25 cellular contexts compared by ENCODE assay signal in the genomic region with DNA sequence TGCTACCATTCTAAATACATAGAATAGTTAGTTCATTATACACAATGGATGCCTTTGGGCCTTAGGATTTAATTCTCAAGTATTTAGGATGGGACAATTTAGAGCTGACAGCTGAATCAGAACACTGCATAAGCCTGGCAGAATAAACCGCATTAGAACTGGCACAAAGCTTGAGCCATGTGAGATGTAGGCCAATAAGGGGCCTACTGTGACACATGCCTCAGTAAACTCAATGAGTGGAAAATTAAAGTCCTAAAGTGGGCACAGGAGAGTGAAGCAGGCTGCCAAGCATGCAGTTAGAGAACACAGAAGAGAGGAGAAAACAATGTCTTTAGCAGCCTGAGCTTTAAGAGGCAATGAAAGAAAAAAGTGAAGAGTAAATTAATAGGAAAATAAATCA. TPM values are rescaled to one million over a fixed set of nuclear protein-coding genes. Genes with fewer than 3 reads are reported as not detected.
DNase-seq lines count a peak whose midpoint lies in the region; ATAC-seq and TF ChIP-seq lines count a peak whose summit lies in the region.
"Had no signal": no experiment of that assay in that cellular context is flagged by ENCODE, and none has a peak within 500 bp of the region (broad histone marks: within the 10 kb centered on the region; RNA-seq: fewer than 3 reads in every experiment).

No MANE protein-coding gene starts in this region.

- no peak for ATAC-seq in GM21526 (IDR thresholded peaks at IDR 0.05; ENCODE audit: low FRiP score, unreplicated experiment)
- ATAC-seq: A549, GM23338, Right ventricle myocardium inferior had no signal

- POLR2A ChIA-PET in activated CD4-positive, alpha-beta memory T cell treated with anti-CD3 and anti-CD28 coated beads for 36 hours (lab: Charles Lee): no interaction called here

- in situ Hi-C loops in mammary epithelial cell (cut with MboI; ENCODE audit: low sequenced_read_pairs in 2 of 2): no loop called here

- no peak overlapping the region for H3K27ac Mint-ChIP-seq in activated CD4-positive, alpha-beta memory T cell treated with anti-CD3 and anti-CD28 coated beads for 36 hours
- H3K27ac Mint-ChIP-seq: GM23338 had no signal

- peaks cover 14% of the 10 kb centered on the region for H3K36me3 ChIP-seq in mammary epithelial cell (ENCODE audit: insufficient read depth, low read length)

- H3K36me3 Mint-ChIP-seq in activated CD4-positive, alpha-beta memory T cell treated with anti-CD3 and anti-CD28 coated beads for 36 hours: peaks cover 77% of the 10 kb centered on the region

- TF ChIP-seq CTCF in mammary epithelial cell (conservative IDR thresholded peaks at IDR 0.05 in 1 of 2, IDR thresholded peaks at IDR 0.05 in 1 of 2; ENCODE audit: extremely low read depth in 1 of 2, insufficient read depth in 1 of 2, low read depth in 1 of 2, low read length in 2 of 2): no peak

- H3K4me2 ChIP-seq in mammary epithelial cell (ENCODE audit: insufficient read depth, low read depth, low read length): no peak overlapping the region
- H3K4me2 ChIP-seq: A549, GM23338, PC-9 had no signal

- no peak overlapping the region for H3K4me3 Mint-ChIP-seq in activated CD4-positive, alpha-beta memory T cell treated with anti-CD3 and anti-CD28 coated beads for 36 hours
- H3K4me3 Mint-ChIP-seq: CD14-positive monocyte, GM23338, H9 had no signal

- no TSS peak for BruUV-seq in mammary epithelial cell (replicated peaks; lab: Mats Ljungman, UMichigan)

- DNase-seq in Ammon's horn (ENCODE audit: low spot score) (peak; percentile 67), astrocyte of the hippocampus (ENCODE audit: low read depth, low spot score) (peak; percentile 51), globus pallidus (ENCODE audit: low spot score) (peak; percentile 46), putamen (ENCODE audit: low spot score) (peak; percentile 18), mammary epithelial cell (no peak)
- DNase-seq in activated CD4-positive, alpha-beta memory T cell treated with anti-CD3 and anti-CD28 coated beads for 36 hours: no peak
- DNase-seq: BE2C; Calu3; DND-41; H9; KBM-7; MV-4-11; NCI-H1105; NCI-H1436 treated with DMSO at 0.1 percent for 48 hours; NCI-H187 treated with DMSO at 0.1 percent for 48 hours; NCI-H446 treated with DMSO at 0.1 percent for 48 hours; NCI-H82; NK-92 treated with Interleukin-12 subunit alpha and Interleukin-12 subunit beta, amount 100 ng/mL, for 24 hours; PC-9 had no signal

- no peaks in the 10 kb centered on the region for H3K4me1 ChIP-seq in mammary epithelial cell (ENCODE audit: insufficient read depth, low read length)
- H3K4me1 ChIP-seq: A549, BE2C had no signal

- CTCF ChIA-PET in mammary epithelial cell (lab: Charles Lee; ENCODE audit: low non-redundant PET): no interaction called here
- CTCF ChIA-PET in activated CD4-positive, alpha-beta memory T cell treated with anti-CD3 and anti-CD28 coated beads for 36 hours (lab: Charles Lee): interaction anchor here (1.4 kb wide), 1 partner anchor 20 kb away, joined by 3 read pairs; no protein-coding TSS in a partner anchor

- H3K9me3 ChIP-seq in mammary epithelial cell (replicated peaks; ENCODE audit: insufficient read depth, low read length): no peaks in the 10 kb centered on the region
- H3K9me3 ChIP-seq: BE2C had no signal

- no peaks in the 10 kb centered on the region for H3K79me2 ChIP-seq in mammary epithelial cell (ENCODE audit: insufficient read depth, low read length)

- dilution Hi-C loops in mammary epithelial cell (cut with HindIII; ENCODE audit: low sequenced_read_pairs): no loop called here

- no peaks in the 10 kb centered on the region for H3K27me3 ChIP-seq in mammary epithelial cell (ENCODE audit: insufficient read depth, low read length)
- H3K27me3 ChIP-seq: BE2C, SJSA1 had no signal

- intact Hi-C loops in mammary epithelial cell (cut with micrococcal nuclease): no loop called here
- intact Hi-C loops in activated CD4-positive, alpha-beta memory T cell treated with anti-CD3 and anti-CD28 coated beads for 36 hours (cut with micrococcal nuclease): no loop called here

- no peak overlapping the region for H2AFZ ChIP-seq in mammary epithelial cell (ENCODE audit: low read depth, low read length)
- H2AFZ ChIP-seq: GM23338, PC-9 had no signal

- no peaks in the 10 kb centered on the region for H3K27me3 Mint-ChIP-seq in activated CD4-positive, alpha-beta memory T cell treated with anti-CD3 and anti-CD28 coated beads for 36 hours

- no peak overlapping the region for H3K4me3 ChIP-seq in mammary epithelial cell (replicated peaks in 1 of 3; ENCODE audit: insufficient read depth in 1 of 3, low read depth in 2 of 3, low read length in 3 of 3)
- H3K4me3 ChIP-seq: A549, GM23338, PC-9, SJSA1 had no signal

- no peaks in the 10 kb centered on the region for H4K20me1 ChIP-seq in mammary epithelial cell (ENCODE audit: insufficient read depth, low read length)

- no peak overlapping the region for H3K27ac ChIP-seq in mammary epithelial cell (ENCODE audit: insufficient read depth, low read depth, low read length)
- H3K27ac ChIP-seq: A549, PC-9, SJSA1 had no signal

- no peaks in the 10 kb centered on the region for H3K9me3 Mint-ChIP-seq in activated CD4-positive, alpha-beta memory T cell treated with anti-CD3 and anti-CD28 coated beads for 36 hours

- peaks cover 7% of the 10 kb centered on the region for H3K4me1 Mint-ChIP-seq in activated CD4-positive, alpha-beta memory T cell treated with anti-CD3 and anti-CD28 coated beads for 36 hours (ENCODE audit: low read depth)
- H3K4me1 Mint-ChIP-seq: CD14-positive monocyte, GM23338, H9 had no signal

- no peak overlapping the region for H3K9ac ChIP-seq in mammary epithelial cell (ENCODE audit: insufficient read depth, low read length)

- 100% methylated on average over 1 of the region's 1 CpG for WGBS in mammary epithelial cell (ENCODE audit: low coverage, missing lambda C conversion rate)

RNA-seq across cellular contexts. Expression of gene SCYL3, which starts 24.3 kb away (rescaled TPM):
- total RNA-seq in mammary epithelial cell: 1 to 10 TPM; 4.8 to 9.5 TPM
- 3.0 TPM for polyA plus RNA-seq in mammary epithelial cell
- polyA minus RNA-seq in mammary epithelial cell: 5.3 TPM
- 10 to 100 TPM; 11.1 to 12.4 TPM for total RNA-seq in activated CD4-positive, alpha-beta memory T cell treated with anti-CD3 and anti-CD28 coated beads for 36 hours

Comparison
In these comparisons a context has a peak if more than half of its experiments do, and no peak if none do; other contexts are left out.
1. DNase-seq: peak in Ammon's horn (single experiment), astrocyte of the hippocampus (single experiment), globus pallidus (single experiment) and putamen (single experiment); none in mammary epithelial cell (single experiment) and activated CD4-positive, alpha-beta memory T cell treated with anti-CD3 and anti-CD28 coated beads for 36 hours (single experiment).